In the genomic region with DNA sequence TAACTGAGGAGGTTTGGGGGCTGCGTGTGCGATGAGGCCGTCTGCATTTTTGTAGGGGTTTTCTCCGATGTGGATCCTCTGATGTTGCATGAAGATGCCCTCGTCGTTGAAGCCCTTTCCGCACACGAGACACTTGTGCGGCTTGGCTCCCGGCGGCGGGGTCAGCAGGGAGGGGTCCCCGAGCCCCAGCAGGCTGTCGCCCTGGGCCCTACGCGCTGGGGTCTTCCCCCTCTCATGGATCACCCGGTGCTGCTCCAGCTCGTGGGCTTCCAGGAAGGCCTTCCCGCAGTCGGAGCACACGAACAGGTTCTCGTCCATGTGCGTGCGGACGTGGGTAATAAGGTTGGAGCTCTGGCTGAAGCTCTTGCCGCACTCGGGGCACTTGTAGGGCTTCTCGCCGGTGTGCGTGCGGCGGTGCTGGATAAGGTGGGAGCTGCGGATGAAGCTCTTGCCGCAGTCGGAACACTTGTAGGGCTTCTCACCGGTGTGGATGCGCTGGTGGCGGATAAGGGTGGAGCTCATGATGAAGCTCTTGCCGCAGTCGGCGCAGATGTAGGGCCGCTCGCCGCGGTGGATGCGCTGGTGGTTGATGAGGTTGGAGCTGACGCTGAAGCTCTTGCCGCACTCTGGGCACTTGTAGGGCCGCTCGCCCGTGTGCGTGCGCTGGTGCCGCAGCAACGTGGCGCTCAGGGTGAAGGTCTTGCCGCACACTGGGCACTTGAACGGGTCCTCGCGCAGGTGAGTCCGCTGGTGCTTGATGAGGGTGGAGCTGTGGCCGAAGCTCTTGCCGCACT, we compare ENCODE assay signal across 33 cellular contexts.
"Had no signal": no experiment of that assay in that cellular context is flagged by ENCODE, and none has a peak within 500 bp of the region (broad histone marks: within the 10 kb centered on the region; RNA-seq: fewer than 3 reads in every experiment).

No MANE protein-coding gene starts in this region.

- H3K4me3 ChIP-seq: adrenal gland, body of pancreas, breast epithelium had no signal

- H3K27ac Mint-ChIP-seq: activated B cell treated with CpG ODN at 0.5 μM for 24 hours; activated CD4-positive, alpha-beta memory T cell treated with anti-CD3 and anti-CD28 coated beads for 36 hours; activated naive CD4-positive, alpha-beta T cell treated with anti-CD3 and anti-CD28 coated beads for 36 hours; activated naive CD4-positive, alpha-beta T cell treated with anti-CD3 and anti-CD28 coated beads, Interleukin-2, amount 50 U/mL, for 72 hours; activated T-helper 1 cell treated with anti-CD3 and anti-CD28 coated beads, Interleukin-12 subunit alpha, Interleukin-12 subunit beta, Interleukin-2, Interleukin-4 antibody, amounts not matched to agents 30 ng/mL and 10 ng/mL and 1 ng/mL, durations not matched to agents 14 hours and 24 hours and 36 hours; T-cell; T-helper 17 cell had no signal

- H3K9me3 ChIP-seq: adrenal gland, body of pancreas, breast epithelium had no signal

- FAIRE-seq: astrocyte had no signal

- DNase-seq: activated B cell treated with CpG ODN at 0.5 μM for 24 hours; activated CD4-positive, alpha-beta memory T cell treated with anti-CD3 and anti-CD28 coated beads for 36 hours; activated CD4-positive, alpha-beta T cell treated with anti-CD3 and anti-CD28 coated beads for 4 hours; activated CD4-positive, alpha-beta T cell treated with anti-CD3 and anti-CD28 coated beads, Interleukin-2, amount 50 U/mL, for 1 hour; activated CD4-positive, CD25-positive, alpha-beta regulatory T cell treated with anti-CD3 and anti-CD28 coated beads, Interleukin-2, amount 50 U/mL, for 72 hours; activated CD8-positive, alpha-beta memory T cell treated with anti-CD3 and anti-CD28 coated beads, Interleukin-2, amount 50 U/mL, for 4 hours; activated gamma-delta T cell treated with Interleukin-2 at 50 U/mL for 16 hours; activated naive CD4-positive, alpha-beta T cell treated with anti-CD3 and anti-CD28 coated beads for 36 hours; activated T-cell treated with anti-CD3 and anti-CD28 coated beads for 4 hours; activated T-cell treated with anti-CD3 and anti-CD28 coated beads, Interleukin-2, amount 50 U/mL, for 4 hours; adrenal gland; body of pancreas; MM.1S; MV-4-11; NCI-H1092; NCI-H1436 treated with DMSO at 0.1 percent for 48 hours; NCI-H1694 treated with DMSO at 0.1 percent for 48 hours; NCI-H2029; NCI-H345; NCI-H524 treated with DMSO at 0.1 percent for 48 hours; RPMI8226; SIG-M5; T-cell; T-helper 17 cell; T-helper 9 cell had no signal

- H3K4me3 Mint-ChIP-seq: activated B cell treated with CpG ODN at 0.5 μM for 24 hours; activated CD4-positive, alpha-beta memory T cell treated with anti-CD3 and anti-CD28 coated beads for 36 hours; activated naive CD4-positive, alpha-beta T cell treated with anti-CD3 and anti-CD28 coated beads for 36 hours; activated T-cell treated with anti-CD3 and anti-CD28 coated beads, Interleukin-2, amount 50 U/mL, for 4 hours; activated T-helper 1 cell treated with anti-CD3 and anti-CD28 coated beads, Interleukin-12 subunit alpha, Interleukin-12 subunit beta, Interleukin-2, Interleukin-4 antibody, amounts not matched to agents 30 ng/mL and 10 ng/mL and 1 ng/mL, durations not matched to agents 14 hours and 24 hours and 36 hours; T-cell; T-helper 17 cell had no signal

- H3K36me3 Mint-ChIP-seq: activated naive CD4-positive, alpha-beta T cell treated with anti-CD3 and anti-CD28 coated beads, Interleukin-2, amount 50 U/mL, for 72 hours had no signal

- ATAC-seq: activated naive CD4-positive, alpha-beta T cell treated with anti-CD3 and anti-CD28 coated beads, Interleukin-2, amount 50 U/mL, for 72 hours; activated T-cell treated with anti-CD3 and anti-CD28 coated beads, Interleukin-2, amount 50 U/mL, for 4 hours; body of pancreas; Panc1; Right ventricle myocardium inferior; SK-N-SH treated with all-trans-retinoic acid at 6 μM for 48 hours; T-cell; T-helper 17 cell had no signal

- H3K27ac ChIP-seq: adrenal gland, body of pancreas, breast epithelium, VCaP had no signal

- H3K27me3 ChIP-seq: adrenal gland, body of pancreas, breast epithelium had no signal

- H3K9me3 Mint-ChIP-seq: activated B cell treated with CpG ODN at 0.5 μM for 24 hours; activated CD4-positive, alpha-beta memory T cell treated with anti-CD3 and anti-CD28 coated beads for 36 hours; activated naive CD4-positive, alpha-beta T cell treated with anti-CD3 and anti-CD28 coated beads for 36 hours; activated naive CD4-positive, alpha-beta T cell treated with anti-CD3 and anti-CD28 coated beads, Interleukin-2, amount 50 U/mL, for 72 hours; activated T-cell treated with anti-CD3 and anti-CD28 coated beads, Interleukin-2, amount 50 U/mL, for 4 hours; activated T-helper 1 cell treated with anti-CD3 and anti-CD28 coated beads, Interleukin-12 subunit alpha, Interleukin-12 subunit beta, Interleukin-2, Interleukin-4 antibody, amounts not matched to agents 30 ng/mL and 10 ng/mL and 1 ng/mL, durations not matched to agents 14 hours and 24 hours and 36 hours; T-cell had no signal
